Comparison of ENCODE assay signal across 27 cellular contexts in genomic region chr5:102743900-102744299, GRCh38. TPM values are rescaled to one million over a fixed set of nuclear protein-coding genes. Genes with fewer than 3 reads are reported as not detected.
"Had no signal": no experiment of that assay in that cellular context is flagged by ENCODE, and none has a peak within 500 bp of the region (broad histone marks: within the 10 kb centered on the region; RNA-seq: fewer than 3 reads in every experiment).

No MANE protein-coding gene starts in this region.

- ATAC-seq: K562, Panc1, T-cell had no signal

- H3K36me3 Mint-ChIP-seq: T-cell had no signal

- H3K4me1 Mint-ChIP-seq: IgD-negative memory B cell had no signal

- H3K9me3 ChIP-seq: SK-N-SH had no signal

- DNase-seq: Kasumi-1, MM.1S, NCI-H1092 treated with DMSO at 0.1 percent for 48 hours, NCI-H1436, NCI-H187, NCI-H2029, NCI-H2081 treated with DMSO at 0.1 percent for 48 hours, NCI-H2171, NCI-H226, NCI-H446, NCI-H510A, NCI-H524 treated with DMSO at 0.1 percent for 48 hours, NCI-H69, NCI-H774, PC-3, SHP77, SK-N-SH, SW 1271, T-cell had no signal

- H3K27ac ChIP-seq: HL-60, KMS-11, RWPE1 had no signal

- H3K9ac ChIP-seq: KMS-11, SK-N-SH had no signal

- H3K4me3 Mint-ChIP-seq: IgD-negative memory B cell, T-cell had no signal

- H3K4me2 ChIP-seq: KMS-11, SK-N-SH had no signal

- FAIRE-seq: HTR-8/SVneo, K562 had no signal

- H3K27ac Mint-ChIP-seq: IgD-negative memory B cell, T-cell had no signal

- H3K4me3 ChIP-seq: K562 had no signal

- H3K9me3 Mint-ChIP-seq: IgD-negative memory B cell, T-cell had no signal

RNA-seq across cellular contexts. Expression of gene PAM, which starts 11.2 kb away (rescaled TPM):
- total RNA-seq: OCI-LY7 had no signal
